ENCODE assay signal across 8 cellular contexts in genomic region chr2:201070966-201071304, GRCh38. TPM values are rescaled to one million over a fixed set of nuclear protein-coding genes. Genes with fewer than 3 reads are reported as not detected.
DNase-seq lines count a peak whose midpoint lies in the region; ATAC-seq, FAIRE-seq and TF ChIP-seq lines count a peak whose summit lies in the region.

No MANE protein-coding gene starts in this region.

- no peak for FAIRE-seq in kidney (lab: Jason Lieb, UNC)

- H3K36me3 ChIP-seq in adrenal gland (replicated peaks in 1 of 2) = no peaks in the 10 kb centered on the region
- no peaks in the 10 kb centered on the region for H3K36me3 ChIP-seq in kidney (ENCODE audit: control insufficient read depth in 1 of 2, insufficient read depth in 2 of 2, low read length in 2 of 2)

- H3K9ac ChIP-seq in kidney (ENCODE audit: low read length in 2 of 2) = peak overlapping the region; percentile 83 to 86

- no peaks in the 10 kb centered on the region for H3K27me3 ChIP-seq in adrenal gland

- DNase-seq in Daoy (ENCODE audit: low read depth) = peak; percentile 2
- DNase-seq in Jurkat, Clone E6-1 (ENCODE audit: low read depth, low spot score) = peak; percentile 16
- DNase-seq in adrenal gland = peak in 1 of 7 donors; percentile 14
- no peak for DNase-seq in kidney
- DNase-seq in mesenteric fat pad (ENCODE audit: low spot score) = no peak
- DNase-seq in activated CD8-positive, alpha-beta memory T cell treated with anti-CD3 and anti-CD28 coated beads, Interleukin-2, amount 50 U/mL, for 48 hours = no peak

- TF ChIP-seq POLR2A in adrenal gland (IDR thresholded peaks at IDR 0.05) = no peak

- TF ChIP-seq CTCF in adrenal gland (IDR thresholded peaks at IDR 0.05) (no peak), kidney (IDR thresholded peaks at IDR 0.05; ENCODE audit: borderline replicate concordance, extremely low read depth, insufficient read depth) (no peak)

- H3K9me3 ChIP-seq in adrenal gland (replicated peaks in 1 of 3) (no peaks in the 10 kb centered on the region), kidney (ENCODE audit: control insufficient read depth in 1 of 2, low read length in 2 of 2) (no peaks in the 10 kb centered on the region)

- no peak for ATAC-seq in GM19463 (IDR thresholded peaks at IDR 0.05; ENCODE audit: unreplicated experiment)

- intact Hi-C loops in adrenal gland (cut with DNase I) = loop anchor here (5.0 to 10.0 kb wide), 2 partner anchors 86 to 104 kb away; no protein-coding TSS in a partner anchor
- intact Hi-C loops in kidney (cut with DNase I) = no loop called here

- H3K4me1 ChIP-seq in adrenal gland (replicated peaks in 1 of 2) (peaks cover 32 to 53% of the 10 kb centered on the region in 2 donors), kidney (ENCODE audit: control insufficient read depth in 1 of 2, insufficient read depth in 1 of 2, low read depth in 1 of 2, low read length in 2 of 2) (peaks cover 9 to 10% of the 10 kb centered on the region in 2 donors)

- H3K27ac ChIP-seq in adrenal gland (peak overlapping the region; percentile 73 to 96 (median 82)), kidney (ENCODE audit: low read depth in 2 of 2, low read length in 2 of 2) (peak overlapping the region; percentile 77 to 92), temporal lobe (ENCODE audit: low read depth, low read length) (peak overlapping the region; percentile 74)

- peak overlapping the region; percentile 64 for H3K4me3 ChIP-seq in Jurkat, Clone E6-1 (ENCODE audit: low read length)
- H3K4me3 ChIP-seq in adrenal gland (peak overlapping the region; percentile 81 to 98 (median 92)), kidney (ENCODE audit: low read length in 2 of 2) (peak overlapping the region; percentile 96 to 99)

- WGBS in adrenal gland, 4 donors = 0 to 1% (median 0%) methylated on average over 5 to 6 of the region's 6 CpGs

RNA-seq across cellular contexts. Expression of gene HYCC2, which starts 0.5 kb away (rescaled TPM):
- total RNA-seq in Daoy (2014; rRNA removed; shearing (Covaris generic)) = 4.5 and 12.3 TPM in 2 replicates
- polyA plus RNA-seq in Jurkat, Clone E6-1 (2012; ENCODE audit: insufficient read depth, insufficient read length) = 5.3 TPM
- 10 to 100 TPM in 6 of 8 donors, 1 to 10 TPM in 2; 5.8 to 36.6 (median 22.4) TPM for total RNA-seq in adrenal gland
- 10 to 100 TPM in 1 of 3 donors, 1 to 10 TPM in 2; 3.9 to 11.7 (median 8.7) TPM for polyA plus RNA-seq in adrenal gland
- 30.1 TPM for total RNA-seq in kidney
- polyA plus RNA-seq in kidney (ENCODE audit: insufficient read depth, low read depth, low replicate concordance) = 4.0 TPM
- 42.0 TPM for total RNA-seq in temporal lobe
- total RNA-seq in mesenteric fat pad = 31.5 TPM

RNA-seq across cellular contexts. Expression of gene NDUFB3, which starts 0.9 kb away (rescaled TPM):
- total RNA-seq in Daoy (2014; rRNA removed; shearing (Covaris generic)) = 180 and 303 TPM in 2 replicates
- polyA plus RNA-seq in Jurkat, Clone E6-1 (2012; ENCODE audit: insufficient read depth, insufficient read length) = 229 TPM
- 100 to 1,000 TPM in 4 of 8 donors, 10 to 100 TPM in 4; 34.5 to 169 (median 98.1) TPM for total RNA-seq in adrenal gland
- 100 to 1,000 TPM in 1 of 3 donors, 10 to 100 TPM in 2; 55.6 to 189 (median 91.8) TPM for polyA plus RNA-seq in adrenal gland
- total RNA-seq in kidney = 101 TPM
- 309 TPM for polyA plus RNA-seq in kidney (ENCODE audit: insufficient read depth, low read depth, low replicate concordance)
- 32.7 TPM for total RNA-seq in temporal lobe
- 83.2 TPM for total RNA-seq in mesenteric fat pad

RNA-seq across cellular contexts. Expression of gene CFLAR, which starts 45.0 kb away (rescaled TPM):
- 25.1 and 26.3 TPM in 2 replicates for total RNA-seq in Daoy (2014; rRNA removed; shearing (Covaris generic))
- 28.6 TPM for polyA plus RNA-seq in Jurkat, Clone E6-1 (2012; ENCODE audit: insufficient read depth, insufficient read length)
- total RNA-seq in adrenal gland (100 to 1,000 TPM in 5 of 8 donors, 10 to 100 TPM in 3; 62.8 to 267 (median 123) TPM), kidney (263 TPM), temporal lobe (26.6 TPM), mesenteric fat pad (282 TPM)
- polyA plus RNA-seq in adrenal gland (10 to 100 TPM; 47.1 to 90.7 (median 53.6) TPM), kidney (ENCODE audit: insufficient read depth, low read depth, low replicate concordance) (47.2 TPM)

Comparison
In these comparisons a context has a peak if more than half of its experiments do, and no peak if none do; other contexts are left out.
1. DNase-seq: peak in Daoy (single experiment) and Jurkat, Clone E6-1 (single experiment); none in kidney (single experiment), mesenteric fat pad (single experiment) and activated CD8-positive, alpha-beta memory T cell treated with anti-CD3 and anti-CD28 coated beads, Interleukin-2, amount 50 U/mL, for 48 hours (single experiment).
2. Peak in every context shown above with its lines, with median percentiles within 50 percentile points of each other: H3K4me3 ChIP-seq and H3K27ac ChIP-seq.